Comparison of ENCODE assay signal across 33 cellular contexts in genomic region chr9:133747309-133747708, GRCh38. TPM values are rescaled to one million over a fixed set of nuclear protein-coding genes. Genes with fewer than 3 reads are reported as not detected.
"Had no signal": no experiment of that assay in that cellular context is flagged by ENCODE, and none has a peak within 500 bp of the region (broad histone marks: within the 10 kb centered on the region; RNA-seq: fewer than 3 reads in every experiment).

No MANE protein-coding gene starts in this region.

- FAIRE-seq: bronchial epithelial cell, TTC549 had no signal

- H3K4me3 ChIP-seq: adrenal gland, ascending aorta, cardiac muscle cell had no signal

- H3K36me3 ChIP-seq: adrenal gland, ascending aorta, cardiac muscle cell had no signal

- DNase-seq: activated B cell treated with CpG ODN at 0.5 μM for 24 hours; activated CD4-positive, alpha-beta memory T cell treated with anti-CD3 and anti-CD28 coated beads for 36 hours; activated CD4-positive, alpha-beta T cell treated with anti-CD3 and anti-CD28 coated beads for 4 hours; activated CD4-positive, alpha-beta T cell treated with anti-CD3 and anti-CD28 coated beads, Interleukin-2, amount 10 ng/mL, durations not matched to agents 24 days and 14 days; activated CD4-positive, alpha-beta T cell treated with anti-CD3 and anti-CD28 coated beads, Interleukin-2, amount 50 U/mL, for 1 hour; activated CD4-positive, alpha-beta T cell treated with anti-CD3 and anti-CD28 coated beads, Interleukin-2, amount 50 U/mL, for 4 hours; activated CD4-positive, CD25-positive, alpha-beta regulatory T cell treated with anti-CD3 and anti-CD28 coated beads, Interleukin-2, amount 50 U/mL, for 72 hours; activated CD8-positive, alpha-beta memory T cell treated with anti-CD3 and anti-CD28 coated beads, Interleukin-2, amount 50 U/mL, for 4 hours; activated CD8-positive, alpha-beta T cell treated with anti-CD3 and anti-CD28 coated beads for 36 hours; activated effector memory CD4-positive, alpha-beta T cell treated with anti-CD3 and anti-CD28 coated beads, Interleukin-2, amount 50 U/mL, for 16 hours; activated gamma-delta T cell treated with Interleukin-2 at 50 U/mL for 16 hours; activated naive CD4-positive, alpha-beta T cell; activated naive CD4-positive, alpha-beta T cell treated with anti-CD3 and anti-CD28 coated beads for 36 hours; activated naive CD4-positive, alpha-beta T cell treated with anti-CD3 and anti-CD28 coated beads, Interleukin-2, amount 50 U/mL, for 16 hours; activated naive CD8-positive, alpha-beta T cell treated with anti-CD3 and anti-CD28 coated beads for 36 hours; activated T-cell treated with anti-CD3 and anti-CD28 coated beads for 4 hours; activated T-cell treated with anti-CD3 and anti-CD28 coated beads, Interleukin-2, amount 50 U/mL, for 1 hour; activated T-cell treated with anti-CD3 and anti-CD28 coated beads, Interleukin-2, amount 50 U/mL, for 4 hours; activated T-cell treated with anti-CD3 and anti-CD28 coated beads, Interleukin-2, amount 50 U/mL, for 72 hours; amygdala; anterior cingulate cortex; caudate nucleus; cerebellar nuclear complex; T-helper 2 cell; T-helper 9 cell had no signal

- H3K27me3 ChIP-seq: adrenal gland, ascending aorta, cardiac muscle cell had no signal

- H3K9me3 ChIP-seq: adrenal gland, ascending aorta had no signal

- H3K27ac ChIP-seq: adrenal gland, ascending aorta, cardiac muscle cell, VCaP had no signal

- H3K4me1 ChIP-seq: adrenal gland, ascending aorta had no signal

- ATAC-seq: activated CD8-positive, alpha-beta T cell treated with anti-CD3 and anti-CD28 coated beads for 36 hours; activated naive CD4-positive, alpha-beta T cell treated with anti-CD3 and anti-CD28 coated beads, Interleukin-2, amount 50 U/mL, for 72 hours; activated T-cell treated with anti-CD3 and anti-CD28 coated beads, Interleukin-2, amount 50 U/mL, for 4 hours; activated T-cell treated with anti-CD3 and anti-CD28 coated beads, Interleukin-2, amount 50 U/mL, for 72 hours; activated T-helper 17 cell treated with anti-CD3 and anti-CD28 coated beads, Interleukin-2, amount 50 U/mL, for 72 hours had no signal

RNA-seq across cellular contexts. Expression of gene SARDH, which starts 9.2 kb away (rescaled TPM):
- total RNA-seq: activated B cell treated with CpG ODN at 0.5 μM for 24 hours had no signal
